10 cellular contexts compared by ENCODE assay signal in the genomic region with DNA sequence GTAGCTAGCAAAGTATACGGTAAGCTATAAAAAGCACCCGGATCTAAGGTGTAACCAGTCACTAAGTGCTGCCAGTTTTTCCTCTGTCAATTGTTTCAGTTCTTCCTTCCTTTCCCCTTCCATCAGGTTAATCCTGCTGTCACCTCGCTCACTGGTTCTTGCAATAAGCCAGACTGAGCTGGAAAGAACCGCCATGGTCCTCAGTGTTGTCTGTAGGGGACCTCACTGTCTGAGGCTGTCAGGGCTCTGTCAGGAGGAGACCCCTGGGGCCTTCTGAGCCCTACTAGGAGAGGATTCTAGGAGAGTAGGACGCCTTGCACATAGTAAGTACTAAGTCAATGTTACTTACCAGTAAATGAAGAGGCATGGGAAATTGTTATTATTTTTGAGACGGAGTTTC. TPM values are rescaled to one million over a fixed set of nuclear protein-coding genes. Genes with fewer than 3 reads are reported as not detected.
DNase-seq lines count a peak whose midpoint lies in the region; ATAC-seq and TF ChIP-seq lines count a peak whose summit lies in the region.
"Had no signal": no experiment of that assay in that cellular context is flagged by ENCODE, and none has a peak within 500 bp of the region (broad histone marks: within the 10 kb centered on the region; RNA-seq: fewer than 3 reads in every experiment).

No MANE protein-coding gene starts in this region.

- no peak overlapping the region for H2BK20ac ChIP-seq in H9 (ENCODE audit: low read depth, low read length, poor library complexity, severe bottlenecking)

- H3K23me2 ChIP-seq in H9 (ENCODE audit: insufficient read length, low read depth, low read length, poor library complexity, severe bottlenecking), result peaks cover 11% of the 10 kb centered on the region

- peaks cover 6% of the 10 kb centered on the region for H3K9me3 ChIP-seq in AG04450 (ENCODE audit: control insufficient read depth, insufficient read depth, low read length)
- no peaks in the 10 kb centered on the region for H3K9me3 ChIP-seq in H9 (ENCODE audit: control insufficient read depth, low read depth, low read length)
- H3K9me3 ChIP-seq in muscle layer of duodenum (ENCODE audit: control insufficient read depth in 1 of 2, low read length in 2 of 2), result no peaks in the 10 kb centered on the region

- POLR2A ChIA-PET in AG04450 (lab: Yijun Ruan, JAX) (interaction anchor here (0.7 kb wide), 1 partner anchor 13 kb away, joined by 4 read pairs; no protein-coding TSS in a partner anchor), HEK293T (lab: Yijun Ruan, JAX) (interaction anchor here (2.3 to 2.7 kb wide), 3 partner anchors 11 to 42 kb away, joined by 13 to 41 read pairs (median 34); no protein-coding TSS in a partner anchor)
- POLR2A ChIA-PET in activated naive CD8-positive, alpha-beta T cell treated with anti-CD3 and anti-CD28 coated beads, Interleukin-2, amount 10 ng/mL, durations not matched to agents 7 days and 5 days (lab: Charles Lee), result interaction anchor here (2.9 to 3.9 kb wide), 3 partner anchors 11 to 41 kb away, joined by 18 to 55 read pairs (median 43); no protein-coding TSS in a partner anchor

- no peak overlapping the region for H2AFZ ChIP-seq in H9 (ENCODE audit: low read length)

- H3K36me3 Mint-ChIP-seq in H9 (ENCODE audit: insufficient read depth in 1 of 3, low read depth in 3 of 3), result peaks cover 13 to 33% (median 22%) of the 10 kb centered on the region in 3 experiments
- H3K36me3 Mint-ChIP-seq in activated naive CD8-positive, alpha-beta T cell treated with anti-CD3 and anti-CD28 coated beads, Interleukin-2, amount 10 ng/mL, durations not matched to agents 7 days and 5 days, result peaks cover 13% of the 10 kb centered on the region

- peaks cover 13 to 25% of the 10 kb centered on the region in 2 experiments for H3K4me1 Mint-ChIP-seq in H9
- H3K4me1 Mint-ChIP-seq in activated naive CD8-positive, alpha-beta T cell treated with anti-CD3 and anti-CD28 coated beads, Interleukin-2, amount 10 ng/mL, durations not matched to agents 7 days and 5 days, result peaks cover 41% of the 10 kb centered on the region

- H3K27ac Mint-ChIP-seq in H9, result peak overlapping the region in 2 of 3 experiments; percentile 5 to 34; a peak in 2 of 7 replicates
- H3K27ac Mint-ChIP-seq in activated naive CD8-positive, alpha-beta T cell treated with anti-CD3 and anti-CD28 coated beads, Interleukin-2, amount 10 ng/mL, durations not matched to agents 7 days and 5 days, result peak overlapping the region; percentile 61

- peak overlapping the region; percentile 72 for H3K4me2 ChIP-seq in H9 (ENCODE audit: insufficient read depth, insufficient read length, low read length)

- no peak overlapping the region for H3T11ph ChIP-seq in H9 (ENCODE audit: low read length)

- no peak overlapping the region for H3K23ac ChIP-seq in H9 (ENCODE audit: insufficient read length, low read depth, low read length)

- H3K27ac ChIP-seq in AG04450 (ENCODE audit: low read depth, low read length) (no peak overlapping the region), H9 (ENCODE audit: insufficient read length, low read depth, low read length) (no peak overlapping the region), muscle layer of duodenum (ENCODE audit: low read length) (no peak overlapping the region)

- no peak overlapping the region for H3K9ac ChIP-seq in H9 (ENCODE audit: extremely low read depth, insufficient read length, low read length)

- no peaks in the 10 kb centered on the region; the same call in 1 of the 2 replicates for H3K27me3 Mint-ChIP-seq in H9 (ENCODE audit: low read depth)
- H3K27me3 Mint-ChIP-seq in activated naive CD8-positive, alpha-beta T cell treated with anti-CD3 and anti-CD28 coated beads, Interleukin-2, amount 10 ng/mL, durations not matched to agents 7 days and 5 days, result no peaks in the 10 kb centered on the region

- H3K27me3 ChIP-seq in AG04450 (ENCODE audit: control insufficient read depth, insufficient read depth, low read length) (no peaks in the 10 kb centered on the region), H9 (ENCODE audit: insufficient read depth, low read length) (no peaks in the 10 kb centered on the region), muscle layer of duodenum (ENCODE audit: low read depth, low read length) (no peaks in the 10 kb centered on the region)

- H2BK120ac ChIP-seq in H9 (ENCODE audit: low read depth, low read length, poor library complexity, severe bottlenecking), result no peak overlapping the region

- no CpG with 5 or more reads among the region's 6 CpGs for WGBS in H9 (ENCODE audit: extremely low coverage, insufficient read length, low lambda C conversion rate)

- no peak overlapping the region for H3K18ac ChIP-seq in H9 (ENCODE audit: insufficient read length, low read depth, low read length)

- H3K4me3 Mint-ChIP-seq in H9, result peak overlapping the region; percentile 95 to 100
- H3K4me3 Mint-ChIP-seq in activated naive CD8-positive, alpha-beta T cell treated with anti-CD3 and anti-CD28 coated beads, Interleukin-2, amount 10 ng/mL, durations not matched to agents 7 days and 5 days, result peak overlapping the region; percentile 100

- H4K8ac ChIP-seq in H9 (replicated peaks; ENCODE audit: insufficient read length, low read depth, low read length), result no peak overlapping the region

- no peaks in the 10 kb centered on the region; the same call in 1 of the 2 replicates for H3K4me1 ChIP-seq in H9 (ENCODE audit: insufficient read depth, low read length)
- H3K4me1 ChIP-seq in muscle layer of duodenum (ENCODE audit: control insufficient read depth in 1 of 2, insufficient read depth in 2 of 2, low read length in 2 of 2), result peaks cover 8 to 22% of the 10 kb centered on the region in 2 donors

- DNase-seq in AG04450 (ENCODE audit: low read depth, low spot score) (no peak), H9 (no peak), erythroblast (lab: John Stamatoyannopoulos, UW) (no peak), NCI-H2081 treated with DMSO at 0.1 percent for 48 hours (lab: John Stamatoyannopoulos, UW) (no peak), HEK293T (ENCODE audit: extremely low spot score) (no peak)
- DNase-seq in activated naive CD8-positive, alpha-beta T cell treated with anti-CD3 and anti-CD28 coated beads, Interleukin-2, amount 10 ng/mL, durations not matched to agents 7 days and 5 days, result no peak
- DNase-seq: DMS79 treated with DMSO at 0.1 percent for 48 hours, NCI-H2029 had no signal

- H2AK5ac ChIP-seq in H9 (ENCODE audit: insufficient read length, low read length), result no peak overlapping the region

- no peak overlapping the region for H4K91ac ChIP-seq in H9 (ENCODE audit: insufficient read length, low read depth, low read length)

- no peak for ATAC-seq in activated naive CD8-positive, alpha-beta T cell treated with anti-CD3 and anti-CD28 coated beads, Interleukin-2, amount 10 ng/mL, durations not matched to agents 7 days and 5 days (ENCODE audit: low read depth)
- ATAC-seq in GM18909 (IDR thresholded peaks at IDR 0.05; ENCODE audit: poor library complexity, unreplicated experiment), result no peak

- no peak overlapping the region for H2BK15ac ChIP-seq in H9 (ENCODE audit: low read depth, low read length)

- TF ChIP-seq CTCF in AG04450 (IDR thresholded peaks at IDR 0.05; ENCODE audit: low read depth, low read length), result no peak
- no peak for TF ChIP-seq CTCF in H9 (conservative IDR thresholded peaks at IDR 0.05)

- H3K4me3 ChIP-seq in AG04450 (ENCODE audit: low read depth, low read length), result peak overlapping the region; percentile 100; the same call in 1 of the 2 replicates
- peak overlapping the region; percentile 88 to 96 for H3K4me3 ChIP-seq in muscle layer of duodenum (ENCODE audit: low read depth in 1 of 2, low read length in 2 of 2)

- peaks cover 5% of the 10 kb centered on the region for H3K79me1 ChIP-seq in H9 (ENCODE audit: insufficient read depth, low read depth, low read length, poor library complexity, severe bottlenecking)

- no peak overlapping the region for H3K56ac ChIP-seq in H9 (ENCODE audit: insufficient read length, low read depth, low read length)

- H2BK5ac ChIP-seq in H9 (ENCODE audit: insufficient read length, low read length), result no peak overlapping the region

- no peak for TF ChIP-seq POLR2A in erythroblast (IDR thresholded peaks at IDR 0.05; ENCODE audit: low read length)

- H3K79me2 ChIP-seq in H9 (ENCODE audit: insufficient read depth, low read length), result peaks cover 13% of the 10 kb centered on the region; the same call in 1 of the 2 replicates

- CTCF ChIA-PET in AG04450 (lab: Charles Lee), result interaction anchor here (0.6 kb wide), 1 partner anchor 38 kb away, joined by 4 read pairs; no protein-coding TSS in a partner anchor
- CTCF ChIA-PET in HEK293T (lab: Yijun Ruan, JAX), result interaction anchor here (0.7 kb wide), 1 partner anchor 42 kb away, joined by 3 read pairs; no protein-coding TSS in a partner anchor

- peaks cover 11 to 16% of the 10 kb centered on the region in 2 experiments for H3K9me3 Mint-ChIP-seq in H9
- H3K9me3 Mint-ChIP-seq in activated naive CD8-positive, alpha-beta T cell treated with anti-CD3 and anti-CD28 coated beads, Interleukin-2, amount 10 ng/mL, durations not matched to agents 7 days and 5 days, result peaks cover 5% of the 10 kb centered on the region

- H2BK12ac ChIP-seq in H9 (ENCODE audit: insufficient read length, low read depth, low read length), result no peak overlapping the region

- H4K20me1 ChIP-seq in H9 (ENCODE audit: control insufficient read depth, insufficient read depth, insufficient read length), result no peaks in the 10 kb centered on the region

- no peak overlapping the region for H3K14ac ChIP-seq in H9 (ENCODE audit: insufficient read depth, low read length)

- H4K5ac ChIP-seq in H9 (ENCODE audit: insufficient read length, low read depth, low read length), result no peak overlapping the region

- no peaks in the 10 kb centered on the region for H3K36me3 ChIP-seq in muscle layer of duodenum (ENCODE audit: control insufficient read depth in 1 of 2, insufficient read depth in 2 of 2, low read length in 2 of 2)

- H3K4ac ChIP-seq in H9 (ENCODE audit: low read depth, low read length), result no peak overlapping the region

TF ChIP-seq in HEK293T, 16 proteins besides CTCF, POLR2A, EP300 and RAD21 (continues in another document):
- TF ChIP-seq FOXK2 (IDR thresholded peaks at IDR 0.05) (no peak), SUZ12 (IDR thresholded peaks at IDR 0.05) (no peak), FOXM1 (IDR thresholded peaks at IDR 0.05; ENCODE audit: borderline replicate concordance) (no peak), CTBP1 (IDR thresholded peaks at IDR 0.05; ENCODE audit: borderline replicate concordance) (no peak), ZNF384 (IDR thresholded peaks at IDR 0.05) (no peak), BHLHE40 (IDR thresholded peaks at IDR 0.05; ENCODE audit: borderline replicate concordance) (no peak), TARDBP (IDR thresholded peaks at IDR 0.05) (no peak)

RNA-seq across cellular contexts. Expression of a gene that starts 1.4 kb away (rescaled TPM):
- polyA plus RNA-seq in AG04450 (2011; rRNA removed), result 19.8 and 21.6 TPM in 2 replicates
- 17.1 and 19.6 TPM in 2 replicates for polyA minus RNA-seq in AG04450 (2011; rRNA and poly(A)+ RNA removed)
- 19.3 and 20.8 TPM in 2 replicates for total RNA-seq in H9 (2021)
- 10 to 100 TPM; 47.2 to 49.1 TPM for total RNA-seq in activated naive CD8-positive, alpha-beta T cell treated with anti-CD3 and anti-CD28 coated beads, Interleukin-2, amount 10 ng/mL, durations not matched to agents 7 days and 5 days

RNA-seq across cellular contexts. Expression of a gene that starts 23.0 kb away (rescaled TPM):
- polyA plus RNA-seq in AG04450 (2011; rRNA removed), result 29.0 and 32.9 TPM in 2 replicates
- 45.7 and 51.1 TPM in 2 replicates for polyA minus RNA-seq in AG04450 (2011; rRNA and poly(A)+ RNA removed)
- total RNA-seq in H9 (2021), result 46.3 and 47.1 TPM in 2 replicates
- 10 to 100 TPM; 90.8 to 94.9 TPM for total RNA-seq in activated naive CD8-positive, alpha-beta T cell treated with anti-CD3 and anti-CD28 coated beads, Interleukin-2, amount 10 ng/mL, durations not matched to agents 7 days and 5 days
